ENCODE assay signal across 19 cellular contexts in genomic region chr21:29639366-29640232, GRCh38.
A peak's percentile ranks its signal among the peaks of the same experiment; 100 is the strongest.
DNase-seq lines count a peak whose midpoint lies in the region; ATAC-seq, FAIRE-seq and TF ChIP-seq lines count a peak whose summit lies in the region.
"Had no signal": no experiment of that assay in that cellular context is flagged by ENCODE, and none has a peak within 500 bp of the region (broad histone marks: within the 10 kb centered on the region; RNA-seq: fewer than 3 reads in every experiment).

No MANE protein-coding gene starts in this region.

- H4K20me1 ChIP-seq in GM23338 (replicated peaks; ENCODE audit: insufficient read depth), result no peaks in the 10 kb centered on the region

- peaks cover 9% of the 10 kb centered on the region for H3K9me3 Mint-ChIP-seq in dendritic cell treated with granulocyte-macrophage colony-stimulating factor and Interleukin-4, amounts not matched to agents 40 ng/mL and 50 ng/mL, for 4 days
- H3K9me3 Mint-ChIP-seq in GM23338, result no peaks in the 10 kb centered on the region
- H3K9me3 Mint-ChIP-seq: activated CD4-positive, alpha-beta T cell treated with anti-CD3 and anti-CD28 coated beads, Interleukin-2, amount 10 ng/mL, durations not matched to agents 24 days and 14 days; stimulated activated naive CD8-positive, alpha-beta T cell treated with anti-CD3 and anti-CD28 coated beads, Interleukin-15, amount 100 ng/mL, for 72 hours had no signal

- no peak overlapping the region for H3K4me3 ChIP-seq in GM23338
- H3K4me3 ChIP-seq: cardiac muscle cell, prostate gland had no signal

- H3K27ac ChIP-seq in GM23338 (ENCODE audit: low read depth), result no peak overlapping the region
- H3K27ac ChIP-seq: cardiac muscle cell, epithelial cell of prostate, prostate gland had no signal

- H3K27ac Mint-ChIP-seq in dendritic cell treated with granulocyte-macrophage colony-stimulating factor and Interleukin-4, amounts not matched to agents 40 ng/mL and 50 ng/mL, for 4 days, result peak overlapping the region; percentile 77
- H3K27ac Mint-ChIP-seq in GM23338, result no peak overlapping the region
- H3K27ac Mint-ChIP-seq: activated CD4-positive, alpha-beta T cell treated with anti-CD3 and anti-CD28 coated beads, Interleukin-2, amount 10 ng/mL, durations not matched to agents 24 days and 14 days; stimulated activated naive CD8-positive, alpha-beta T cell treated with anti-CD3 and anti-CD28 coated beads, Interleukin-15, amount 100 ng/mL, for 72 hours had no signal

- H3K4me1 ChIP-seq in GM23338 (ENCODE audit: insufficient read depth), result no peaks in the 10 kb centered on the region
- H3K4me1 ChIP-seq: prostate gland had no signal

- H2AFZ ChIP-seq in GM23338, result no peak overlapping the region

- no peaks in the 10 kb centered on the region for H3F3A ChIP-seq in GM23338 (replicated peaks; ENCODE audit: low read depth)

- H3K4me3 Mint-ChIP-seq in dendritic cell treated with granulocyte-macrophage colony-stimulating factor and Interleukin-4, amounts not matched to agents 40 ng/mL and 50 ng/mL, for 4 days, result peak overlapping the region; percentile 26
- no peak overlapping the region for H3K4me3 Mint-ChIP-seq in GM23338
- H3K4me3 Mint-ChIP-seq: activated CD4-positive, alpha-beta T cell treated with anti-CD3 and anti-CD28 coated beads, Interleukin-2, amount 10 ng/mL, durations not matched to agents 24 days and 14 days; stimulated activated naive CD8-positive, alpha-beta T cell treated with anti-CD3 and anti-CD28 coated beads, Interleukin-15, amount 100 ng/mL, for 72 hours had no signal

- ATAC-seq in GM18858 (IDR thresholded peaks at IDR 0.05; ENCODE audit: unreplicated experiment), result peak; percentile 31
- peak; percentile 35 for ATAC-seq in GM21576 (IDR thresholded peaks at IDR 0.05; ENCODE audit: unreplicated experiment)
- ATAC-seq in HG03159 (IDR thresholded peaks at IDR 0.05; ENCODE audit: unreplicated experiment), result peak; percentile 29
- ATAC-seq in HG03571 (IDR thresholded peaks at IDR 0.05; ENCODE audit: unreplicated experiment), result no peak
- ATAC-seq in GM23338, result no peak
- ATAC-seq: stimulated activated naive CD8-positive, alpha-beta T cell treated with anti-CD3 and anti-CD28 coated beads, Interleukin-15, amount 100 ng/mL, for 72 hours had no signal

- TF ChIP-seq CTCF in GM23338 (conservative IDR thresholded peaks at IDR 0.05; ENCODE audit: low read depth in 2 of 2), result no peak

- no peaks in the 10 kb centered on the region for H3K27me3 ChIP-seq in GM23338 (ENCODE audit: insufficient read depth)
- H3K27me3 ChIP-seq: cardiac muscle cell had no signal

- no peak overlapping the region for H3K4me2 ChIP-seq in GM23338

- intact Hi-C loops in dendritic cell treated with granulocyte-macrophage colony-stimulating factor and Interleukin-4, amounts not matched to agents 40 ng/mL and 50 ng/mL, for 4 days (cut with micrococcal nuclease), result loop anchor here (5.0 kb wide), 1 partner anchor 67 kb away; no protein-coding TSS in a partner anchor

- H3K4me1 Mint-ChIP-seq in dendritic cell treated with granulocyte-macrophage colony-stimulating factor and Interleukin-4, amounts not matched to agents 40 ng/mL and 50 ng/mL, for 4 days (ENCODE audit: low read depth), result peaks cover 34% of the 10 kb centered on the region
- H3K4me1 Mint-ChIP-seq in GM23338, result no peaks in the 10 kb centered on the region
- H3K4me1 Mint-ChIP-seq: activated CD4-positive, alpha-beta T cell treated with anti-CD3 and anti-CD28 coated beads, Interleukin-2, amount 10 ng/mL, durations not matched to agents 24 days and 14 days; stimulated activated naive CD8-positive, alpha-beta T cell treated with anti-CD3 and anti-CD28 coated beads, Interleukin-15, amount 100 ng/mL, for 72 hours had no signal

- no peaks in the 10 kb centered on the region for H3K36me3 ChIP-seq in GM23338 (ENCODE audit: insufficient read depth)
- H3K36me3 ChIP-seq: cardiac muscle cell, prostate gland had no signal

- peaks cover 8% of the 10 kb centered on the region for H3K9me2 ChIP-seq in GM23338 (ENCODE audit: insufficient read depth)

- H3K36me3 Mint-ChIP-seq in dendritic cell treated with granulocyte-macrophage colony-stimulating factor and Interleukin-4, amounts not matched to agents 40 ng/mL and 50 ng/mL, for 4 days (ENCODE audit: low read depth), result peaks cover 5% of the 10 kb centered on the region
- H3K36me3 Mint-ChIP-seq in GM23338 (ENCODE audit: low read depth), result no peaks in the 10 kb centered on the region

- no peak for FAIRE-seq in HTR-8/SVneo (lab: Jason Lieb, UNC)

- no peaks in the 10 kb centered on the region for H3K27me3 Mint-ChIP-seq in dendritic cell treated with granulocyte-macrophage colony-stimulating factor and Interleukin-4, amounts not matched to agents 40 ng/mL and 50 ng/mL, for 4 days
- H3K27me3 Mint-ChIP-seq in GM23338 (ENCODE audit: insufficient read depth, low read depth, poor library complexity), result no peaks in the 10 kb centered on the region
- H3K27me3 Mint-ChIP-seq: activated CD4-positive, alpha-beta T cell treated with anti-CD3 and anti-CD28 coated beads, Interleukin-2, amount 10 ng/mL, durations not matched to agents 24 days and 14 days; stimulated activated naive CD8-positive, alpha-beta T cell treated with anti-CD3 and anti-CD28 coated beads, Interleukin-15, amount 100 ng/mL, for 72 hours had no signal

- DNase-seq in activated CD4-positive, CD25-positive, alpha-beta regulatory T cell (lab: John Stamatoyannopoulos, UW), result no peak
- DNase-seq in HTR-8/SVneo (ENCODE audit: insufficient read length, low spot score) (no peak), GM23338 (ENCODE audit: low spot score) (no peak)
- DNase-seq: activated CD4-positive, alpha-beta T cell treated with anti-CD3 and anti-CD28 coated beads, Interleukin-2, amount 10 ng/mL, durations not matched to agents 24 days and 14 days; activated effector memory CD4-positive, alpha-beta T cell treated with Interleukin-2 at 50 U/mL for 16 hours; hippocampal formation; mesendoderm; NCI-H1105; NCI-H774; stimulated activated CD4-positive, alpha-beta T cell treated with anti-CD3 and anti-CD28 coated beads, Interleukin-1b, Interleukin-23, amount 100 ng/mL, for 48 hours; stimulated activated naive CD8-positive, alpha-beta T cell treated with anti-CD3 and anti-CD28 coated beads, Interleukin-15, amount 100 ng/mL, for 72 hours had no signal

- H3K79me2 ChIP-seq in GM23338 (replicated peaks; ENCODE audit: insufficient read depth), result no peaks in the 10 kb centered on the region

TF ChIP-seq in GM23338, 12 proteins besides CTCF, POLR2A, EP300 and RAD21 (continues in another document):
- TF ChIP-seq ETS1 (IDR thresholded peaks at IDR 0.05) (no peak), STAT1 (IDR thresholded peaks at IDR 0.05; ENCODE audit: unreplicated experiment) (no peak)

Comparison
In these comparisons a context has a peak if more than half of its experiments do, and no peak if none do; other contexts are left out.
1. ATAC-seq: peak in GM18858 (single experiment), GM21576 (single experiment) and HG03159 (single experiment); none in HG03571 (single experiment) and GM23338 (single experiment).